Comparison of ENCODE assay signal across 19 cellular contexts in the genomic region with DNA sequence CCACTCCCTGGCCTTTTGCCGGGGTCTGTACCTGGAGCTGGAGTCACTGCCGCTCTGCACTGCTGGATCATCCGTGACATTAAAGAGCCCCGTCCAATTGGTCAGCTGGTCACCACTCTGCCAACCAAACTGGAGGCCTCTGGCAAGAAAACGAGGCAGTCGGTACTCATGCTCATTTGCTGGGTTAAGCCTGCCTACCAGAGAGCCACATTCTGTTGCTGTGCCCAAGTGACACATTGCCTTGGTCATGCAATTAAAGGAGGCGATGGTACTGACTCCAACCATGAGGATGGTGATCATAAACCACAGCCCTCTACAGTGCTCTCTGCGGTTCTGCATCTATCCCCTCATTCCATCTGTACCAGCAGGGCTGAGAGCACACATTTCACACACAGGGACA. TPM values are rescaled to one million over a fixed set of nuclear protein-coding genes. Genes with fewer than 3 reads are reported as not detected.
DNase-seq lines count a peak whose midpoint lies in the region; ATAC-seq and TF ChIP-seq lines count a peak whose summit lies in the region.
"Had no signal": no experiment of that assay in that cellular context is flagged by ENCODE, and none has a peak within 500 bp of the region (broad histone marks: within the 10 kb centered on the region; RNA-seq: fewer than 3 reads in every experiment).

No MANE protein-coding gene starts in this region.

- ATAC-seq in HG03095 (IDR thresholded peaks at IDR 0.05; ENCODE audit: unreplicated experiment) = no peak
- ATAC-seq: CD8-positive, alpha-beta T cell had no signal

- H3K4me1 ChIP-seq in spleen = peaks cover 0 to 17% (median 4%) of the 10 kb centered on the region in 6 donors

- no peak overlapping the region for H3K27ac ChIP-seq in spleen
- H3K27ac ChIP-seq: HL-60 had no signal

- DNase-seq in RPMI7951 (ENCODE audit: low read depth) = peak; percentile 78
- DNase-seq in ecto neural progenitor cell (ENCODE audit: low spot score) = peak; percentile 20
- peak; percentile 81 for DNase-seq in mesenteric fat pad (ENCODE audit: low spot score)
- no peak for DNase-seq in type B pancreatic cell (ENCODE audit: extremely low spot score, unreplicated experiment)
- DNase-seq in spleen = no peak
- DNase-seq in NOMO-1 treated with DMSO at 0.1 percent for 48 hours (lab: John Stamatoyannopoulos, UW; ENCODE audit: unreplicated experiment) = no peak
- DNase-seq: CD8-positive, alpha-beta T cell; COR-L47; DMS153; DMS79 treated with DMSO at 0.1 percent for 48 hours; EL; GDM1; HCEC 1CT; HFFc6 had no signal

- H3K36me3 ChIP-seq in spleen = no peaks in the 10 kb centered on the region

- TF ChIP-seq CTCF in type B pancreatic cell (conservative IDR thresholded peaks at IDR 0.05) = no peak
- no peak for TF ChIP-seq CTCF in spleen (IDR thresholded peaks at IDR 0.05 in 8 of 11, conservative IDR thresholded peaks at IDR 0.05 in 3 of 11)

- H3K4me3 Mint-ChIP-seq in type B pancreatic cell = no peak overlapping the region
- H3K4me3 Mint-ChIP-seq: CD14-positive monocyte; CD8-positive, alpha-beta T cell; HFFc6 had no signal

- intact Hi-C loops in spleen (cut with DNase I; ENCODE audit: low total_unique reads) = no loop called here

- WGBS in spleen, 5 donors = 88 to 97% (median 92%) methylated on average over 7 to 8 of the region's 8 CpGs

- peaks cover 21% of the 10 kb centered on the region for H3K27me3 Mint-ChIP-seq in type B pancreatic cell

- no peaks in the 10 kb centered on the region for H3K9me3 Mint-ChIP-seq in type B pancreatic cell
- H3K9me3 Mint-ChIP-seq: CD8-positive, alpha-beta T cell; HFFc6 had no signal

- peaks cover 0 to 10% (median 0%) of the 10 kb centered on the region in 7 donors for H3K27me3 ChIP-seq in spleen (replicated peaks in 1 of 7)

- no peaks in the 10 kb centered on the region for H3K36me3 Mint-ChIP-seq in type B pancreatic cell
- H3K36me3 Mint-ChIP-seq: CD14-positive monocyte; CD8-positive, alpha-beta T cell had no signal

- H3K4me3 ChIP-seq in spleen = no peak overlapping the region

- TF ChIP-seq POLR2A in spleen (IDR thresholded peaks at IDR 0.05) = no peak

- H3K4me1 Mint-ChIP-seq in type B pancreatic cell (ENCODE audit: unreplicated experiment) = no peaks in the 10 kb centered on the region
- H3K4me1 Mint-ChIP-seq: CD14-positive monocyte had no signal

- H3K27ac Mint-ChIP-seq in type B pancreatic cell = no peak overlapping the region
- H3K27ac Mint-ChIP-seq: CD14-positive monocyte; CD8-positive, alpha-beta T cell; HFFc6 had no signal

- H3K9me3 ChIP-seq in spleen = no peaks in the 10 kb centered on the region

RNA-seq across cellular contexts. Expression of gene ST8SIA5, which starts 35.5 kb away (rescaled TPM):
- 11.8 and 12.6 TPM in 2 replicates for total RNA-seq in RPMI7951 (2014; rRNA removed; shearing (Covaris generic))
- total RNA-seq in mesenteric fat pad = 1.5 TPM
- 0.94 and 1.9 TPM in 2 replicates for total RNA-seq in type B pancreatic cell (ENCODE audit: low replicate concordance)
- total RNA-seq in spleen = under 1 TPM in 5 of 7 donors, not detected in 2; under 0.01 to 0.30 (median 0.07) TPM
- under 1 TPM in 2 of 3 donors, not detected in 1; 0.02 to 0.17 TPM for polyA plus RNA-seq in spleen
- total RNA-seq: CD8-positive, alpha-beta T cell had no signal
- polyA plus RNA-seq: AG04450, BJ, CD14-positive monocyte had no signal

Comparison
In these comparisons a context has a peak if more than half of its experiments do, and no peak if none do; other contexts are left out.
1. DNase-seq: peak in RPMI7951 (single experiment), ecto neural progenitor cell (single experiment) and mesenteric fat pad (single experiment); none in type B pancreatic cell (single experiment), spleen (single experiment) and NOMO-1 treated with DMSO at 0.1 percent for 48 hours (single experiment).